In the genomic region with DNA sequence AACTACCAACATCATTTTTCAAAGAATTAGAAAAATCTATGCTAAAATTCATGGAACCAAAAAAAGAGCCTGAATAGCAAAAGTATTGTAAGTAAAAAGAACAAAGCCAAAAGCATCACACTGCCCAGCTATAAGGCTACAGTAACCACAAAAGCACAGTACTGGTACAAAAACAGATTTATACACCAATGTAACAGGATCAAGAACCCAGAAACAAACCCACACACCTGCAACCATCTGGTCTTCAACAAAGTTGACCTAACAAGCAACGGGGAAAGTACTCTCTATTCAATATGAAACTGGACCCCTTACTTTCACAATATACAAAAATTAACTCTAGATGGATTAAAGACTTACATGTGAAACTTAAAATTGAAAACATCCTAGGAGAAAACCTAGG, we compare ENCODE assay signal across 19 cellular contexts.
A peak's percentile ranks its signal among the peaks of the same experiment; 100 is the strongest.
DNase-seq lines count a peak whose midpoint lies in the region; ATAC-seq, FAIRE-seq and TF ChIP-seq lines count a peak whose summit lies in the region.
"Had no signal": no experiment of that assay in that cellular context is flagged by ENCODE, and none has a peak within 500 bp of the region (broad histone marks: within the 10 kb centered on the region; RNA-seq: fewer than 3 reads in every experiment).

No MANE protein-coding gene starts in this region.

- ATAC-seq in GM18907 (IDR thresholded peaks at IDR 0.05; ENCODE audit: unreplicated experiment): peak; percentile 86
- peak; percentile 68 for ATAC-seq in HG02642 (IDR thresholded peaks at IDR 0.05; ENCODE audit: poor library complexity, unreplicated experiment)
- peak; percentile 60 for ATAC-seq in HG03135 (IDR thresholded peaks at IDR 0.05; ENCODE audit: unreplicated experiment)
- ATAC-seq in GM12878: peak; percentile 22; the same call in 1 of the 3 replicates
- ATAC-seq in SK-N-SH treated with all-trans-retinoic acid at 6 μM for 48 hours: no peak
- ATAC-seq: Right ventricle myocardium inferior had no signal

- no peak overlapping the region for H3K4me2 ChIP-seq in GM12878 (ENCODE audit: control insufficient read depth, insufficient read depth)
- H3K4me2 ChIP-seq: SK-N-SH had no signal

- intact Hi-C loops in GM12878 (cut with micrococcal nuclease; ENCODE audit: unreplicated experiment): no loop called here

- SMC1A ChIA-PET in GM12878 (lab: Charles Lee; ENCODE audit: uncharacterized antibody, unreplicated experiment): no interaction called here

- H2AFZ ChIP-seq in GM12878 (ENCODE audit: control insufficient read depth, low read depth, low read length): no peak overlapping the region

- TF ChIP-seq RAD21 in GM12878 (IDR thresholded peaks at IDR 0.05; ENCODE audit: insufficient read depth, low read depth, low read length): no peak

- RAD21 ChIA-PET in GM12878 (lab: Charles Lee; ENCODE audit: unreplicated experiment): no interaction called here

- CTCF ChIA-PET in GM12878 (lab: Yijun Ruan, JAX): no interaction called here

- no peaks in the 10 kb centered on the region for H3K36me3 ChIP-seq in GM12878 (ENCODE audit: control insufficient read depth in 2 of 2, insufficient read depth in 2 of 2, low read length in 1 of 2)

- FAIRE-seq in GM12878 (lab: Jason Lieb, UNC): no peak
- FAIRE-seq: GM19239 had no signal

- no peaks in the 10 kb centered on the region for H3K9me3 ChIP-seq in GM12878 (replicated peaks; ENCODE audit: control insufficient read depth, insufficient read depth, low read length)
- H3K9me3 ChIP-seq: SK-N-SH had no signal

- DNase-seq in GM12878 (ENCODE audit: low read depth, low spot score): no peak
- DNase-seq in NCI-H1694 treated with DMSO at 0.1 percent for 48 hours (lab: John Stamatoyannopoulos, UW): no peak
- no peak for DNase-seq in SKM-1 (lab: John Stamatoyannopoulos, UW; ENCODE audit: unreplicated experiment)
- DNase-seq in HuH-7.5 (ENCODE audit: low spot score): no peak
- DNase-seq: CD4-positive, alpha-beta T cell; DND-41; GF-D8; GOT3; NCI-H146; NCI-H2107; NCI-H226; NCI-H69; SK-N-SH had no signal

- no peak for TF ChIP-seq POLR2A in GM12878 (IDR thresholded peaks at IDR 0.05; ENCODE audit: low read depth, low read length)

- H3K4me1 ChIP-seq in GM12878 (ENCODE audit: control insufficient read depth, insufficient read depth, low read length): no peaks in the 10 kb centered on the region

- in situ Hi-C loops in GM12878 (cut with MboI): no loop called here

- BruUV-seq in GM12878 (replicated peaks; lab: Mats Ljungman, UMichigan): no TSS peak

- H3K9ac ChIP-seq in GM12878 (ENCODE audit: control insufficient read depth, insufficient read depth, low read length): no peak overlapping the region
- H3K9ac ChIP-seq: SK-N-SH had no signal

- no peak overlapping the region for H3K27ac ChIP-seq in GM12878 (ENCODE audit: control insufficient read depth, insufficient read depth)

- H3K4me3 ChIP-seq in GM12878: no peak overlapping the region

- no peaks in the 10 kb centered on the region for H3K27me3 ChIP-seq in GM12878 (replicated peaks in 1 of 2; ENCODE audit: control insufficient read depth in 2 of 2, insufficient read depth in 2 of 2, low read length in 1 of 2)

- WGBS in GM12878 (ENCODE audit: insufficient coverage, insufficient replicate concordance, low lambda C conversion rate, missing lambda C conversion rate): 0% methylated on average over 1 of the region's 1 CpG

- H4K20me1 ChIP-seq in GM12878 (ENCODE audit: control insufficient read depth, insufficient read depth): no peaks in the 10 kb centered on the region

- TF ChIP-seq CTCF in GM12878 (IDR thresholded peaks at IDR 0.05 in 2 of 3, conservative IDR thresholded peaks at IDR 0.05 in 1 of 3; ENCODE audit: control insufficient read depth in 2 of 3, extremely low read depth in 1 of 3, insufficient read depth in 1 of 3, low read depth in 3 of 3, low read length in 3 of 3): no peak

- TF ChIP-seq EP300 in GM12878 (IDR thresholded peaks at IDR 0.05; ENCODE audit: borderline replicate concordance in 1 of 2, control insufficient read depth in 1 of 2, low read depth in 2 of 2, low read length in 2 of 2): no peak

- no peaks in the 10 kb centered on the region for H3K79me2 ChIP-seq in GM12878 (ENCODE audit: control insufficient read depth, insufficient read depth, low read length)

- POLR2A ChIA-PET in GM12878 (lab: Charles Lee): no interaction called here

TF ChIP-seq in GM12878, 131 proteins besides CTCF, POLR2A, EP300 and RAD21 (continues in another document):
- TF ChIP-seq, protein P1, sequence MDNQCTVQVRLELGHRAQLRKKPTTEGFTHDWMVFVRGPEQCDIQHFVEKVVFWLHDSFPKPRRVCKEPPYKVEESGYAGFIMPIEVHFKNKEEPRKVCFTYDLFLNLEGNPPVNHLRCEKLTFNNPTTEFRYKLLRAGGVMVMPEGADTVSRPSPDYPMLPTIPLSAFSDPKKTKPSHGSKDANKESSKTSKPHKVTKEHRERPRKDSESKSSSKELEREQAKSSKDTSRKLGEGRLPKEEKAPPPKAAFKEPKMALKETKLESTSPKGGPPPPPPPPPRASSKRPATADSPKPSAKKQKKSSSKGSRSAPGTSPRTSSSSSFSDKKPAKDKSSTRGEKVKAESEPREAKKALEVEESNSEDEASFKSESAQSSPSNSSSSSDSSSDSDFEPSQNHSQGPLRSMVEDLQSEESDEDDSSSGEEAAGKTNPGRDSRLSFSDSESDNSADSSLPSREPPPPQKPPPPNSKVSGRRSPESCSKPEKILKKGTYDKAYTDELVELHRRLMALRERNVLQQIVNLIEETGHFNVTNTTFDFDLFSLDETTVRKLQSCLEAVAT (IDR thresholded peaks at IDR 0.05): no peak
- TF ChIP-seq, protein P2, sequence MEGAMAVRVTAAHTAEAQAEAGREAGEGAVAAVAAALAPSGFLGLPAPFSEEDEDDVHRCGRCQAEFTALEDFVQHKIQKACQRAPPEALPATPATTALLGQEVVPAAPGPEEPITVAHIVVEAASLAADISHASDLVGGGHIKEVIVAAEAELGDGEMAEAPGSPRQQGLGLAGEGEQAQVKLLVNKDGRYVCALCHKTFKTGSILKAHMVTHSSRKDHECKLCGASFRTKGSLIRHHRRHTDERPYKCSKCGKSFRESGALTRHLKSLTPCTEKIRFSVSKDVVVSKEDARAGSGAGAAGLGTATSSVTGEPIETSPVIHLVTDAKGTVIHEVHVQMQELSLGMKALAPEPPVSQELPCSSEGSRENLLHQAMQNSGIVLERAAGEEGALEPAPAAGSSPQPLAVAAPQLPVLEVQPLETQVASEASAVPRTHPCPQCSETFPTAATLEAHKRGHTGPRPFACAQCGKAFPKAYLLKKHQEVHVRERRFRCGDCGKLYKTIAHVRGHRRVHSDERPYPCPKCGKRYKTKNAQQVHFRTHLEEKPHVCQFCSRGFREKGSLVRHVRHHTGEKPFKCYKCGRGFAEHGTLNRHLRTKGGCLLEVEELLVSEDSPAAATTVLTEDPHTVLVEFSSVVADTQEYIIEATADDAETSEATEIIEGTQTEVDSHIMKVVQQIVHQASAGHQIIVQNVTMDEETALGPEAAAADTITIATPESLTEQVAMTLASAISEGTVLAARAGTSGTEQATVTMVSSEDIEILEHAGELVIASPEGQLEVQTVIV (IDR thresholded peaks at IDR 0.05; ENCODE audit: borderline replicate concordance, partially characterized antibody): no peak
- TF ChIP-seq DPF2 (IDR thresholded peaks at IDR 0.05): no peak
- TF ChIP-seq NFXL1 (IDR thresholded peaks at IDR 0.05; ENCODE audit: borderline replicate concordance): no peak
- no peak for TF ChIP-seq PML (IDR thresholded peaks at IDR 0.05; ENCODE audit: low read length)
- no peak for TF ChIP-seq POLR2AphosphoS5 (IDR thresholded peaks at IDR 0.05; ENCODE audit: low read length)
- peak; percentile 43; the same call in 1 of the 2 replicates for TF ChIP-seq RUNX3 (IDR thresholded peaks at IDR 0.05; ENCODE audit: low read length)
- TF ChIP-seq CHD1 (IDR thresholded peaks at IDR 0.05; ENCODE audit: low read depth, low read length): no peak

TF ChIP-seq in SK-N-SH treated with all-trans-retinoic acid at 6 μM for 48 hours, 23 proteins besides CTCF, POLR2A, EP300 and RAD21 (continues in another document):
- TF ChIP-seq BACH2 (CRISPR knock-in tag; IDR thresholded peaks at IDR 0.05; ENCODE audit: borderline replicate concordance) (no peak), TCF4 (CRISPR knock-in tag; IDR thresholded peaks at IDR 0.05; ENCODE audit: borderline replicate concordance) (no peak), SNAI2 (CRISPR knock-in tag; IDR thresholded peaks at IDR 0.05) (no peak), ARNTL (CRISPR knock-in tag; IDR thresholded peaks at IDR 0.05; ENCODE audit: borderline replicate concordance, low read depth) (no peak), OSR1 (CRISPR knock-in tag; IDR thresholded peaks at IDR 0.05) (no peak), ZC3H10 (CRISPR knock-in tag; IDR thresholded peaks at IDR 0.05) (no peak), PPARA (CRISPR knock-in tag; IDR thresholded peaks at IDR 0.05; ENCODE audit: borderline replicate concordance) (no peak), ESRRG (CRISPR knock-in tag; IDR thresholded peaks at IDR 0.05) (no peak), ZNF8 (CRISPR knock-in tag; IDR thresholded peaks at IDR 0.05) (no peak)
- TF ChIP-seq, protein P3, sequence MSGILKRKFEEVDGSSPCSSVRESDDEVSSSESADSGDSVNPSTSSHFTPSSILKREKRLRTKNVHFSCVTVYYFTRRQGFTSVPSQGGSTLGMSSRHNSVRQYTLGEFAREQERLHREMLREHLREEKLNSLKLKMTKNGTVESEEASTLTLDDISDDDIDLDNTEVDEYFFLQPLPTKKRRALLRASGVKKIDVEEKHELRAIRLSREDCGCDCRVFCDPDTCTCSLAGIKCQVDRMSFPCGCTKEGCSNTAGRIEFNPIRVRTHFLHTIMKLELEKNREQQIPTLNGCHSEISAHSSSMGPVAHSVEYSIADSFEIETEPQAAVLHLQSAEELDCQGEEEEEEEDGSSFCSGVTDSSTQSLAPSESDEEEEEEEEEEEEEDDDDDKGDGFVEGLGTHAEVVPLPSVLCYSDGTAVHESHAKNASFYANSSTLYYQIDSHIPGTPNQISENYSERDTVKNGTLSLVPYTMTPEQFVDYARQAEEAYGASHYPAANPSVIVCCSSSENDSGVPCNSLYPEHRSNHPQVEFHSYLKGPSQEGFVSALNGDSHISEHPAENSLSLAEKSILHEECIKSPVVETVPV (CRISPR knock-in tag; IDR thresholded peaks at IDR 0.05): no peak
